ENCODE assay signal across 8 cellular contexts in the genomic region with DNA sequence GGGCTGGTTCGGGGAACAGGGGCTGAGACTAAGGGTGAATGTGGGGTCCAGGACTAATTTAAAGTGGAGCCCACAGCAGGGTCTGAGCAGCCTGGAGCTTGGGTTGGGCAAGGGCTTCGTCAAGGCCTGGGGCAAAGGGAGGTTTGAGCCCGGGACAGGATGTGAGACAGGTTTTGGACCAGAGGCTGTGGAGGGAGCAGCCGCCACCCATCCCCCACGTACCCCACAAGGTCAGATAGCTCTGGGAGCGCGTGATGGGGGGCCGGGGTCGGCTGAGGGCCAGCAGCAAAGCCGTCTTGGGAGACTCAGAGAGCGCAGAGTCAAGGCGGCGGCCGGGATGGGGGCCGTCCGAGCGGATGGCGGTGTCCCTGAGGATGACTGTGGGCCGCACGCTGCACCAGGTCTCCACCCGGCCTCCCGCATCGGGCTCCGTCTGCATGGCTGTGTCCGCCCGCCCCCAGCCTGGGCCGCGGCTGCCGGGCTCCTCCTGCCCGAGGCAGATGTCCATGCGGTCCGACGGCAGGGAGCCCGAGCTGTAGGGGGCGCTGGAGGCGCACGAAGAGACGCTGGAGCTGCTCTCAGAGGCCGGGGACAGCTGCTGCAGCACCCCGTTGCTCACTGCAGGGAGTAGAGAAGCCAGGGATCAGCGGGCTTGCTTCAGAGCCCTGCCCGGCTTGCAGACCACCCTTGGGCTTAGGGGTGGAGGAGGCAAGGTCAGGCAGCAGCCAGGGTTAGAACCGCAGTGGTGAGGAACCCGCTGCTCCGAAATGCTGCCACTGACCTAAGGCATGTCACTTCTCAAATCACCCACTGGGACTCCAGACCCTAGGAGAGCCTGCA. TPM values are rescaled to one million over a fixed set of nuclear protein-coding genes. Genes with fewer than 3 reads are reported as not detected.
DNase-seq lines count a peak whose midpoint lies in the region; ATAC-seq, FAIRE-seq and TF ChIP-seq lines count a peak whose summit lies in the region.

No MANE protein-coding gene starts in this region.

- peak overlapping the region; percentile 35 to 76; a peak in 4 of 6 replicates for H3K27ac ChIP-seq in A549

- peaks cover 14% of the 10 kb centered on the region for H3K4me1 ChIP-seq in A549

- TF ChIP-seq CTCF in A549 (IDR thresholded peaks at IDR 0.05) (peak; percentile 78), choroid plexus epithelial cell (conservative IDR thresholded peaks at IDR 0.05; ENCODE audit: low read depth, low read length) (peak; percentile 81)

- TF ChIP-seq POLR2A in A549 (IDR thresholded peaks at IDR 0.05; ENCODE audit: low read length), result no peak
- TF ChIP-seq POLR2A in GM12892 (IDR thresholded peaks at IDR 0.05; ENCODE audit: low read depth, low read length), result no peak

- FAIRE-seq in A549 (lab: Jason Lieb, UNC) (no peak), GM12892 (lab: Jason Lieb, UNC) (peak; percentile 30)

- POLR2A ChIA-PET in A549 (lab: Yijun Ruan, JAX), result interaction anchor here (0.6 to 1.0 kb wide), 3 partner anchors 12 to 27 kb away, joined by 3 to 15 read pairs (median 4); partner anchors contain the start of genes PDZD7 and SFXN3

- CTCF ChIA-PET in A549 (lab: Yijun Ruan, JAX), result interaction anchor here (0.6 to 59.3 kb wide), 13 partner anchors 8 to 503 kb away, joined by 3 to 2364 read pairs (median 4); partner anchors contain the start of genes KAZALD1, LZTS2, MRPL43 and PDZD7

- peak; percentile 75 to 78 for TF ChIP-seq RAD21 in A549 (conservative IDR thresholded peaks at IDR 0.05 in 1 of 2, IDR thresholded peaks at IDR 0.05 in 1 of 2)

- ATAC-seq in A549 (peak; percentile 80 to 93), left colon (peak; percentile 81), HG03097 (IDR thresholded peaks at IDR 0.05; ENCODE audit: low FRiP score, unreplicated experiment) (no peak)

- no peak for TF ChIP-seq EP300 in A549 (IDR thresholded peaks at IDR 0.05)

- no peak overlapping the region for H3K4me3 ChIP-seq in A549
- peak overlapping the region; percentile 22 for H3K4me3 ChIP-seq in choroid plexus epithelial cell (ENCODE audit: low read depth, low read length)

- H3K9me3 ChIP-seq in A549, result no peaks in the 10 kb centered on the region

- peak; percentile 82 to 95 for DNase-seq in A549 (ENCODE audit: low read depth in 1 of 2, low spot score in 1 of 2)
- DNase-seq in GM12892 (ENCODE audit: insufficient read length), result peak; percentile 71
- DNase-seq in NCI-H2196 treated with DMSO at 0.1 percent for 48 hours (lab: John Stamatoyannopoulos, UW; ENCODE audit: unreplicated experiment), result peak; percentile 50
- DNase-seq in activated CD4-positive, alpha-beta T cell treated with anti-CD3 and anti-CD28 coated beads for 4 hours, result peak; percentile 66 to 76
- peak; percentile 93 for DNase-seq in choroid plexus epithelial cell (ENCODE audit: low read depth)
- DNase-seq in left colon, result peak; percentile 71 to 92
- peak; percentile 77 for DNase-seq in stimulated activated CD4-positive, alpha-beta T cell treated with anti-CD3 and anti-CD28 coated beads, Interleukin-4, amount 100 ng/mL, for 1 hour

- intact Hi-C loops in left colon (cut with DNase I, micrococcal nuclease), result no loop called here

- 47% methylated on average over 31 of the region's 45 CpGs for WGBS in A549 (ENCODE audit: missing lambda C conversion rate)

- H3K4me2 ChIP-seq in A549, result peak overlapping the region; percentile 55

TF ChIP-seq in A549, 52 proteins besides CTCF, POLR2A, EP300 and RAD21:
- TF ChIP-seq, protein P1, sequence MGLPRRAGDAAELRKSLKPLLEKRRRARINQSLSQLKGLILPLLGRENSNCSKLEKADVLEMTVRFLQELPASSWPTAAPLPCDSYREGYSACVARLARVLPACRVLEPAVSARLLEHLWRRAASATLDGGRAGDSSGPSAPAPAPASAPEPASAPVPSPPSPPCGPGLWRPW (IDR thresholded peaks at IDR 0.05), result no peak
- TF ChIP-seq TP53 (CRISPR knock-in tag; IDR thresholded peaks at IDR 0.05) (no peak), SMC3 (IDR thresholded peaks at IDR 0.05) (peak; percentile 51; the same call in 2 of the 3 replicates), MYC (IDR thresholded peaks at IDR 0.05; ENCODE audit: borderline replicate concordance, low read length) (peak; percentile 79; the same call in 1 of the 2 replicates), MAX (IDR thresholded peaks at IDR 0.05) (peak; percentile 81), GATA3 (IDR thresholded peaks at IDR 0.05; ENCODE audit: borderline replicate concordance) (no peak)
TF ChIP-seq in A549: peak in this region for 3.

RNA-seq across cellular contexts. Expression of gene PDZD7, which starts 12.1 kb away (rescaled TPM):
- polyA plus RNA-seq in A549 (2011; rRNA removed) (0.20 and 0.21 TPM in 2 replicates), A549 (2017; fragmentation: RNase III; extraction: RNeasy Plus Mini Kit Qiagen cat#74134 plus additional on column Dnase treatment) (0.56 to 0.79 TPM (median 0.63 TPM) in 3 replicates)
- polyA plus RNA-seq in A549 (2012; cell fraction: cytosol; rRNA removed), result 0.94 and 1.1 TPM in 2 replicates
- 2.1 and 2.3 TPM in 2 replicates for polyA plus RNA-seq in A549 (2012; cell fraction: nucleus; rRNA removed)
- 0.25 and 0.44 TPM in 2 replicates for polyA minus RNA-seq in A549 (2011; rRNA and poly(A)+ RNA removed)
- polyA plus RNA-seq in GM12892 (2012; ENCODE audit: missing spikeins), result 0.15 TPM
- under 1 TPM; 0.21 to 0.78 TPM for total RNA-seq in left colon

RNA-seq across cellular contexts. Expression of gene SFXN3, which starts 12.2 kb away (rescaled TPM):
- 33.7 and 42.1 TPM in 2 replicates for polyA plus RNA-seq in A549 (2011; rRNA removed)
- polyA plus RNA-seq in A549 (2012; cell fraction: cytosol; rRNA removed), result 32.4 and 40.0 TPM in 2 replicates
- polyA plus RNA-seq in A549 (2012; cell fraction: nucleus; rRNA removed), result 97.7 and 113 TPM in 2 replicates
- polyA plus RNA-seq in A549 (2017; fragmentation: RNase III; extraction: RNeasy Plus Mini Kit Qiagen cat#74134 plus additional on column Dnase treatment), result 26.3 to 27.6 TPM (median 26.4 TPM) in 3 replicates
- 57.2 and 59.7 TPM in 2 replicates for polyA minus RNA-seq in A549 (2011; rRNA and poly(A)+ RNA removed)
- polyA plus RNA-seq in GM12892 (2012; ENCODE audit: missing spikeins), result 2.2 TPM
- 10 to 100 TPM; 14.7 to 22.0 TPM for total RNA-seq in left colon

RNA-seq across cellular contexts. Expression of gene LZTS2, which starts 19.2 kb away (rescaled TPM):
- polyA plus RNA-seq in A549 (2011; rRNA removed), result 13.8 and 15.7 TPM in 2 replicates
- polyA plus RNA-seq in A549 (2012; cell fraction: cytosol; rRNA removed), result 24.1 and 41.0 TPM in 2 replicates
- 98.0 and 113 TPM in 2 replicates for polyA plus RNA-seq in A549 (2012; cell fraction: nucleus; rRNA removed)
- 23.8 to 35.5 TPM (median 34.0 TPM) in 3 replicates for polyA plus RNA-seq in A549 (2017; fragmentation: RNase III; extraction: RNeasy Plus Mini Kit Qiagen cat#74134 plus additional on column Dnase treatment)
- polyA minus RNA-seq in A549 (2011; rRNA and poly(A)+ RNA removed), result 17.2 and 17.9 TPM in 2 replicates
- 4.3 TPM for polyA plus RNA-seq in GM12892 (2012; ENCODE audit: missing spikeins)
- 10 to 100 TPM; 28.7 to 33.9 TPM for total RNA-seq in left colon

RNA-seq across cellular contexts. Expression of gene TWNK, which starts 31.5 kb away (rescaled TPM):
- polyA plus RNA-seq in A549 (2011; rRNA removed) (21.1 and 26.7 TPM in 2 replicates), A549 (2017; fragmentation: RNase III; extraction: RNeasy Plus Mini Kit Qiagen cat#74134 plus additional on column Dnase treatment) (34.7 to 36.0 TPM (median 35.9 TPM) in 3 replicates)
- polyA plus RNA-seq in A549 (2012; cell fraction: cytosol; rRNA removed), result 19.5 and 21.8 TPM in 2 replicates
- 16.0 and 20.8 TPM in 2 replicates for polyA plus RNA-seq in A549 (2012; cell fraction: nucleus; rRNA removed)
- 21.0 and 21.4 TPM in 2 replicates for polyA minus RNA-seq in A549 (2011; rRNA and poly(A)+ RNA removed)
- polyA plus RNA-seq in GM12892 (2012; ENCODE audit: missing spikeins), result 13.5 TPM
- total RNA-seq in left colon, result 1 to 10 TPM; 3.7 to 5.8 TPM

RNA-seq across cellular contexts. Expression of gene MRPL43, which starts 31.5 kb away (rescaled TPM):
- polyA plus RNA-seq in A549 (2011; rRNA removed) (76.3 and 77.4 TPM in 2 replicates), A549 (2017; fragmentation: RNase III; extraction: RNeasy Plus Mini Kit Qiagen cat#74134 plus additional on column Dnase treatment) (82.2 to 86.7 TPM (median 83.4 TPM) in 3 replicates)
- polyA plus RNA-seq in A549 (2012; cell fraction: cytosol; rRNA removed), result 193 and 212 TPM in 2 replicates
- polyA plus RNA-seq in A549 (2012; cell fraction: nucleus; rRNA removed), result 145 and 218 TPM in 2 replicates
- 17.5 and 27.5 TPM in 2 replicates for polyA minus RNA-seq in A549 (2011; rRNA and poly(A)+ RNA removed)
- 59.4 TPM for polyA plus RNA-seq in GM12892 (2012; ENCODE audit: missing spikeins)
- total RNA-seq in left colon, result 10 to 100 TPM; 66.9 to 69.3 TPM
